ENCODE assay signal across 16 cellular contexts in the genomic region with DNA sequence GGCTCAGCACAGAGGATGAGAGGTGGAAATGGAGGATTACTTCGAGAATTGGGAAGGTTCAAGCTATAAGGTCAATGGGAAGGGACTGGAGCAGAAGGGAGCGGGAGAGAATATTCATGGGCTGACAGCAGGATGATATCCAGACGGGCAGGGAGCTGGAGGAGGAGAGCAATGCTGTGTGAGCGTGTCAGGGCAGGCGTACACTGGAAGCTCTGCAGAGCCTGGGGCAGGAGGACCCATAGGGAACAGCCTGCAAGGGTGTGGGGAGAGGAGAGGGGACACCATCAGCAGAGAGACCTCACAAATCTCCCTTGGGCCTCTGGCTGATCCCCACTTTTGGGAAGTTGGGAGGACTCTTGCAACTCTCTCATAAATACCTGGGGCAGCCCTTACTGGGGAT. TPM values are rescaled to one million over a fixed set of nuclear protein-coding genes. Genes with fewer than 3 reads are reported as not detected.
DNase-seq lines count a peak whose midpoint lies in the region; ATAC-seq, FAIRE-seq and TF ChIP-seq lines count a peak whose summit lies in the region.
"Had no signal": no experiment of that assay in that cellular context is flagged by ENCODE, and none has a peak within 500 bp of the region (broad histone marks: within the 10 kb centered on the region; RNA-seq: fewer than 3 reads in every experiment).

No MANE protein-coding gene starts in this region.

- POLR2A ChIA-PET in activated CD4-positive, alpha-beta T cell treated with anti-CD3 and anti-CD28 coated beads, Interleukin-2, amount 10 ng/mL, durations not matched to agents 7 days and 5 days (lab: Charles Lee): no interaction called here

- no peak for ATAC-seq in stimulated activated effector memory CD8-positive, alpha-beta T cell treated with anti-CD3 and anti-CD28 coated beads, Interleukin-12 subunit alpha, Interleukin-12 subunit beta, amount 100 ng/mL, for 72 hours
- ATAC-seq: psoas muscle had no signal

- H3K4me1 Mint-ChIP-seq in activated CD4-positive, alpha-beta T cell treated with anti-CD3 and anti-CD28 coated beads, Interleukin-2, amount 10 ng/mL, durations not matched to agents 7 days and 5 days: no peaks in the 10 kb centered on the region
- H3K4me1 Mint-ChIP-seq in chondrocyte (ENCODE audit: low read depth): peaks cover 38% of the 10 kb centered on the region
- peaks cover 40% of the 10 kb centered on the region for H3K4me1 Mint-ChIP-seq in stimulated activated effector memory CD8-positive, alpha-beta T cell treated with anti-CD3 and anti-CD28 coated beads, Interleukin-12 subunit alpha, Interleukin-12 subunit beta, amount 100 ng/mL, for 72 hours

- peaks cover 2% of the 10 kb centered on the region for H3K9me3 Mint-ChIP-seq in activated CD4-positive, alpha-beta T cell treated with anti-CD3 and anti-CD28 coated beads, Interleukin-2, amount 10 ng/mL, durations not matched to agents 7 days and 5 days
- H3K9me3 Mint-ChIP-seq in chondrocyte (ENCODE audit: low read depth): peaks cover 4% of the 10 kb centered on the region
- H3K9me3 Mint-ChIP-seq in stimulated activated effector memory CD8-positive, alpha-beta T cell treated with anti-CD3 and anti-CD28 coated beads, Interleukin-12 subunit alpha, Interleukin-12 subunit beta, amount 100 ng/mL, for 72 hours: no peaks in the 10 kb centered on the region

- H3K27ac Mint-ChIP-seq in activated CD4-positive, alpha-beta T cell treated with anti-CD3 and anti-CD28 coated beads, Interleukin-2, amount 10 ng/mL, durations not matched to agents 7 days and 5 days: peak overlapping the region; percentile 12
- peak overlapping the region; percentile 82 for H3K27ac Mint-ChIP-seq in chondrocyte (ENCODE audit: unreplicated experiment)
- H3K27ac Mint-ChIP-seq in stimulated activated effector memory CD8-positive, alpha-beta T cell treated with anti-CD3 and anti-CD28 coated beads, Interleukin-12 subunit alpha, Interleukin-12 subunit beta, amount 100 ng/mL, for 72 hours: peak overlapping the region; percentile 89

- H3K4me3 Mint-ChIP-seq in activated CD4-positive, alpha-beta T cell treated with anti-CD3 and anti-CD28 coated beads, Interleukin-2, amount 10 ng/mL, durations not matched to agents 7 days and 5 days: no peak overlapping the region
- H3K4me3 Mint-ChIP-seq in chondrocyte (ENCODE audit: unreplicated experiment): no peak overlapping the region
- H3K4me3 Mint-ChIP-seq in stimulated activated effector memory CD8-positive, alpha-beta T cell treated with anti-CD3 and anti-CD28 coated beads, Interleukin-12 subunit alpha, Interleukin-12 subunit beta, amount 100 ng/mL, for 72 hours: no peak overlapping the region

- H3K36me3 Mint-ChIP-seq in activated CD4-positive, alpha-beta T cell treated with anti-CD3 and anti-CD28 coated beads, Interleukin-2, amount 10 ng/mL, durations not matched to agents 7 days and 5 days (ENCODE audit: low read depth): peaks cover 61% of the 10 kb centered on the region
- H3K36me3 Mint-ChIP-seq in chondrocyte (ENCODE audit: low read depth): peaks cover 49% of the 10 kb centered on the region
- H3K36me3 Mint-ChIP-seq in stimulated activated effector memory CD8-positive, alpha-beta T cell treated with anti-CD3 and anti-CD28 coated beads, Interleukin-12 subunit alpha, Interleukin-12 subunit beta, amount 100 ng/mL, for 72 hours: peaks cover 100% of the 10 kb centered on the region

- CTCF ChIA-PET in activated CD4-positive, alpha-beta T cell treated with anti-CD3 and anti-CD28 coated beads, Interleukin-2, amount 10 ng/mL, durations not matched to agents 7 days and 5 days (lab: Charles Lee): interaction anchor here (0.8 to 3.5 kb wide), 4 partner anchors 10 to 148 kb away, joined by 3 to 9 read pairs (median 6); no protein-coding TSS in a partner anchor

- FAIRE-seq in frontal cortex (lab: Jason Lieb, UNC): no peak

- DNase-seq in activated CD4-positive, alpha-beta T cell treated with anti-CD3 and anti-CD28 coated beads, Interleukin-2, amount 10 ng/mL, durations not matched to agents 7 days and 5 days: no peak
- no peak for DNase-seq in activated CD4-positive, alpha-beta T cell treated with anti-CD3 and anti-CD28 coated beads for 1 hour
- peak; percentile 67 for DNase-seq in NCI-H2171 treated with DMSO at 0.1 percent for 48 hours (lab: John Stamatoyannopoulos, UW)
- DNase-seq in chondrocyte (ENCODE audit: low spot score): no peak
- no peak for DNase-seq in stimulated activated effector memory CD8-positive, alpha-beta T cell treated with anti-CD3 and anti-CD28 coated beads, Interleukin-12 subunit alpha, Interleukin-12 subunit beta, amount 100 ng/mL, for 72 hours (ENCODE audit: low spot score in 2 of 2)
- no peak for DNase-seq in frontal cortex (ENCODE audit: low spot score in 2 of 2)
- DNase-seq in germinal center (ENCODE audit: low spot score): no peak
- no peak for DNase-seq in AG08396 (ENCODE audit: low spot score)
- DNase-seq: activated CD4-positive, alpha-beta T cell treated with anti-CD3 and anti-CD28 coated beads for 48 hours; activated gamma-delta T cell treated with Interleukin-2 at 50 U/mL for 16 hours; effector CD4-positive, alpha-beta T cell; GDM1; NCI-H2107; NCI-H774; psoas muscle had no signal

- H3K27me3 Mint-ChIP-seq in activated CD4-positive, alpha-beta T cell treated with anti-CD3 and anti-CD28 coated beads, Interleukin-2, amount 10 ng/mL, durations not matched to agents 7 days and 5 days: no peaks in the 10 kb centered on the region
- H3K27me3 Mint-ChIP-seq in chondrocyte (ENCODE audit: low read depth): no peaks in the 10 kb centered on the region
- H3K27me3 Mint-ChIP-seq: naive thymus-derived CD4-positive, alpha-beta T cell had no signal

- TF ChIP-seq CTCF in chondrocyte (IDR thresholded peaks at IDR 0.05): no peak

RNA-seq across cellular contexts. Expression of gene CSF1, which starts 13.7 kb away (rescaled TPM):
- 10 to 100 TPM; 39.5 to 42.4 TPM for total RNA-seq in activated CD4-positive, alpha-beta T cell treated with anti-CD3 and anti-CD28 coated beads, Interleukin-2, amount 10 ng/mL, durations not matched to agents 7 days and 5 days
- total RNA-seq in chondrocyte (15.2 to 19.8 TPM (median 16.8 TPM) in 3 replicates), frontal cortex (1.6 TPM)

Comparison
In these comparisons a context has a peak if more than half of its experiments do, and no peak if none do; other contexts are left out.
1. H3K27ac Mint-ChIP-seq: peak in every context shown above with its lines; median percentile 89 in stimulated activated effector memory CD8-positive, alpha-beta T cell treated with anti-CD3 and anti-CD28 coated beads, Interleukin-12 subunit alpha, Interleukin-12 subunit beta, amount 100 ng/mL, for 72 hours; 82 in chondrocyte; 12 in activated CD4-positive, alpha-beta T cell treated with anti-CD3 and anti-CD28 coated beads, Interleukin-2, amount 10 ng/mL, durations not matched to agents 7 days and 5 days.